In the genomic region with DNA sequence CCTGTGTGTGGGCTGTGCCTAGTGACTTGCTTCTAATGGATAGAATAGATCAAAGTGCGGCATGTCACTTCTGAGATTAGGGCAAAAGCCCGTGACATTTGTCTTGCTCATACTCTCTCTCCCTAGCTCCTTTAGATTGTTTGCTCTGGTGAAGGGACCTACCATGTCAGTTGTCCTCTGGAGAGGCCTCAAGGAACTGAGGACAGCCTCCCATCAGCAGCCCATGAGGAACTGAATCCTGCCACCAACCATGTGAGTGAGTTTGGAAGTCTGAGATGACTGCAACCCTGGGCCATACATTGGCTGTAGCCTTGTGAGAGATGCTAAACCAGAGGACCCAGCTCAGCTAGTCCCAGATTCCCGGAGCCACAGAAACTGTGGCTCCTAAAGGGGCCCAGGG, we compare ENCODE assay signal across 31 cellular contexts.
"Had no signal": no experiment of that assay in that cellular context is flagged by ENCODE, and none has a peak within 500 bp of the region (broad histone marks: within the 10 kb centered on the region; RNA-seq: fewer than 3 reads in every experiment).

No MANE protein-coding gene starts in this region.

- H3K4me3 ChIP-seq: Peyer's patch, SJSA1 had no signal

- H3K27me3 ChIP-seq: brain microvascular endothelial cell, Peyer's patch, SJSA1 had no signal

- H3K36me3 ChIP-seq: brain microvascular endothelial cell, Peyer's patch, SJSA1 had no signal

- H3K27me3 Mint-ChIP-seq: activated CD8-positive, alpha-beta memory T cell treated with anti-CD3 and anti-CD28 coated beads, Interleukin-2, amount 10 ng/mL, durations not matched to agents 7 days and 5 days had no signal

- H3K27ac ChIP-seq: brain microvascular endothelial cell, Peyer's patch, SJSA1, VCaP had no signal

- H3K4me1 Mint-ChIP-seq: activated B cell treated with CpG ODN at 0.5 μM for 24 hours; activated CD4-positive, alpha-beta memory T cell treated with anti-CD3 and anti-CD28 coated beads, Interleukin-2, amount 10 ng/mL, durations not matched to agents 7 days and 5 days; activated CD8-positive, alpha-beta memory T cell treated with anti-CD3 and anti-CD28 coated beads, Interleukin-2, amount 10 ng/mL, durations not matched to agents 7 days and 5 days; activated naive CD8-positive, alpha-beta T cell treated with anti-CD3 and anti-CD28 coated beads for 36 hours; central memory CD8-positive, alpha-beta T cell had no signal

- H3K4me1 ChIP-seq: Peyer's patch, SJSA1 had no signal

- H3K9ac ChIP-seq: SK-N-SH had no signal

- H3K9me3 ChIP-seq: Peyer's patch, SJSA1, SK-N-SH had no signal

- H3K4me2 ChIP-seq: SK-N-SH had no signal

- H3K36me3 Mint-ChIP-seq: activated CD8-positive, alpha-beta memory T cell treated with anti-CD3 and anti-CD28 coated beads, Interleukin-2, amount 10 ng/mL, durations not matched to agents 7 days and 5 days; activated naive CD8-positive, alpha-beta T cell treated with anti-CD3 and anti-CD28 coated beads for 36 hours had no signal

- H3K9me3 Mint-ChIP-seq: activated B cell treated with CpG ODN at 0.5 μM for 24 hours; activated CD4-positive, alpha-beta memory T cell treated with anti-CD3 and anti-CD28 coated beads, Interleukin-2, amount 10 ng/mL, durations not matched to agents 7 days and 5 days; activated naive CD8-positive, alpha-beta T cell treated with anti-CD3 and anti-CD28 coated beads for 36 hours; central memory CD8-positive, alpha-beta T cell; T-helper 1 cell treated with Interleukin-12 subunit alpha and Interleukin-12 subunit beta and Interleukin-4 antibody, amounts not matched to agents 30 μg/mL and 1 μg/mL, for 36 hours; T-helper 2 cell treated with Interferon-gamma antibody and Interleukin-4, amounts not matched to agents 5 μg/mL and 100 μg/mL, for 36 hours had no signal

- DNase-seq: activated B cell treated with CpG ODN at 0.5 μM for 24 hours; activated CD4-positive, alpha-beta memory T cell treated with anti-CD3 and anti-CD28 coated beads, Interleukin-2, amount 10 ng/mL, durations not matched to agents 7 days and 5 days; activated CD4-positive, alpha-beta T cell treated with anti-CD3 and anti-CD28 coated beads for 48 hours; activated CD4-positive, CD25-positive, alpha-beta regulatory T cell treated with anti-CD3 and anti-CD28 coated beads, Interleukin-2, amount 50 U/mL, for 72 hours; activated CD8-positive, alpha-beta memory T cell treated with anti-CD3 and anti-CD28 coated beads for 24 hours; activated CD8-positive, alpha-beta memory T cell treated with anti-CD3 and anti-CD28 coated beads, Interleukin-2, amount 50 U/mL, for 48 hours; activated effector memory CD4-positive, alpha-beta T cell treated with Interleukin-2 at 50 U/mL for 16 hours; activated naive CD4-positive, alpha-beta T cell treated with anti-CD3 and anti-CD28 coated beads, Interleukin-2, amount 50 U/mL, for 16 hours; activated naive CD8-positive, alpha-beta T cell treated with anti-CD3 and anti-CD28 coated beads for 36 hours; activated T-cell treated with anti-CD3 and anti-CD28 coated beads, Interleukin-2, amount 50 U/mL, for 48 hours; amniotic stem cell; aorta; brain microvascular endothelial cell; Karpas-422; NCI-H1092; NCI-H1436 treated with DMSO at 0.1 percent for 48 hours; NCI-H1694 treated with DMSO at 0.1 percent for 48 hours; NCI-H2029; NCI-H345; NCI-H524 treated with DMSO at 0.1 percent for 48 hours; PC-3; Peyer's patch; RPMI8226; SHP77 treated with DMSO at 0.1 percent for 48 hours; SK-N-SH had no signal

- H3K4me3 Mint-ChIP-seq: activated B cell treated with CpG ODN at 0.5 μM for 24 hours; activated CD4-positive, alpha-beta memory T cell treated with anti-CD3 and anti-CD28 coated beads, Interleukin-2, amount 10 ng/mL, durations not matched to agents 7 days and 5 days; activated CD8-positive, alpha-beta memory T cell treated with anti-CD3 and anti-CD28 coated beads, Interleukin-2, amount 10 ng/mL, durations not matched to agents 7 days and 5 days; activated naive CD8-positive, alpha-beta T cell treated with anti-CD3 and anti-CD28 coated beads for 36 hours; central memory CD8-positive, alpha-beta T cell; T-helper 1 cell treated with Interleukin-12 subunit alpha and Interleukin-12 subunit beta and Interleukin-4 antibody, amounts not matched to agents 30 μg/mL and 1 μg/mL, for 36 hours; T-helper 2 cell treated with Interferon-gamma antibody and Interleukin-4, amounts not matched to agents 5 μg/mL and 100 μg/mL, for 36 hours had no signal

- H3K27ac Mint-ChIP-seq: activated B cell treated with CpG ODN at 0.5 μM for 24 hours; activated CD4-positive, alpha-beta memory T cell treated with anti-CD3 and anti-CD28 coated beads, Interleukin-2, amount 10 ng/mL, durations not matched to agents 7 days and 5 days; activated CD8-positive, alpha-beta memory T cell treated with anti-CD3 and anti-CD28 coated beads, Interleukin-2, amount 10 ng/mL, durations not matched to agents 7 days and 5 days; T-helper 1 cell treated with Interleukin-12 subunit alpha and Interleukin-12 subunit beta and Interleukin-4 antibody, amounts not matched to agents 30 μg/mL and 1 μg/mL, for 36 hours; T-helper 2 cell treated with Interferon-gamma antibody and Interleukin-4, amounts not matched to agents 5 μg/mL and 100 μg/mL, for 36 hours had no signal
